ENCODE assay signal across 23 cellular contexts in genomic region chrX:9797961-9798360, GRCh38. TPM values are rescaled to one million over a fixed set of nuclear protein-coding genes. Genes with fewer than 3 reads are reported as not detected.
"Had no signal": no experiment of that assay in that cellular context is flagged by ENCODE, and none has a peak within 500 bp of the region (broad histone marks: within the 10 kb centered on the region; RNA-seq: fewer than 3 reads in every experiment).

No MANE protein-coding gene starts in this region.

- H3K36me3 Mint-ChIP-seq: stimulated activated effector memory CD8-positive, alpha-beta T cell treated with anti-CD3 and anti-CD28 coated beads, Interleukin-12 subunit alpha, Interleukin-12 subunit beta, amount 100 ng/mL, for 72 hours had no signal

- H3K36me3 ChIP-seq: esophagus muscularis mucosa, gastroesophageal sphincter, prostate gland, right atrium auricular region, tibial artery, WERI-Rb-1 had no signal

- H3K27ac Mint-ChIP-seq: activated naive CD4-positive, alpha-beta T cell treated with anti-CD3 and anti-CD28 coated beads, Interleukin-2, amount 50 U/mL, for 72 hours; activated T-helper 17 cell treated with anti-CD3 and anti-CD28 coated beads, Interleukin-2, amount 50 U/mL, for 72 hours; brain; effector memory CD8-positive, alpha-beta T cell; naive thymus-derived CD4-positive, alpha-beta T cell; stimulated activated effector memory CD8-positive, alpha-beta T cell treated with anti-CD3 and anti-CD28 coated beads, Interleukin-12 subunit alpha, Interleukin-12 subunit beta, amount 100 ng/mL, for 72 hours; stimulated activated naive CD8-positive, alpha-beta T cell treated with anti-CD3 and anti-CD28 coated beads, Interleukin-15, amount 100 ng/mL, for 72 hours had no signal

- H3K27ac ChIP-seq: dorsolateral prefrontal cortex, esophagus muscularis mucosa, gastroesophageal sphincter, prostate gland, right atrium auricular region, tibial artery, WERI-Rb-1 had no signal

- H3K4me1 Mint-ChIP-seq: activated T-helper 17 cell treated with anti-CD3 and anti-CD28 coated beads, Interleukin-2, amount 50 U/mL, for 72 hours; naive thymus-derived CD4-positive, alpha-beta T cell; stimulated activated effector memory CD8-positive, alpha-beta T cell treated with anti-CD3 and anti-CD28 coated beads, Interleukin-12 subunit alpha, Interleukin-12 subunit beta, amount 100 ng/mL, for 72 hours; stimulated activated naive CD8-positive, alpha-beta T cell treated with anti-CD3 and anti-CD28 coated beads, Interleukin-15, amount 100 ng/mL, for 72 hours had no signal

- DNase-seq: activated CD4-positive, alpha-beta T cell treated with anti-CD3 and anti-CD28 coated beads for 1 hour; activated T-cell treated with anti-CD3 and anti-CD28 coated beads, Interleukin-2, amount 50 U/mL, for 1 hour; aorta; dorsolateral prefrontal cortex; effector memory CD8-positive, alpha-beta T cell; naive thymus-derived CD4-positive, alpha-beta T cell; stimulated activated CD4-positive, alpha-beta T cell treated with anti-CD3 and anti-CD28 coated beads, Interleukin-1b, Interleukin-23, amount 100 ng/mL, for 48 hours; stimulated activated naive CD8-positive, alpha-beta T cell treated with anti-CD3 and anti-CD28 coated beads, Interleukin-15, amount 100 ng/mL, for 72 hours; T-helper 1 cell; tibial artery; WERI-Rb-1 had no signal

- H3K4me1 ChIP-seq: esophagus muscularis mucosa, gastroesophageal sphincter, prostate gland, right atrium auricular region, tibial artery had no signal

- H3K27me3 ChIP-seq: esophagus muscularis mucosa, gastroesophageal sphincter, right atrium auricular region, tibial artery had no signal

- ATAC-seq: activated naive CD4-positive, alpha-beta T cell treated with anti-CD3 and anti-CD28 coated beads, Interleukin-2, amount 50 U/mL, for 72 hours; activated T-helper 17 cell treated with anti-CD3 and anti-CD28 coated beads, Interleukin-2, amount 50 U/mL, for 72 hours; effector memory CD8-positive, alpha-beta T cell; gastroesophageal sphincter; naive thymus-derived CD4-positive, alpha-beta T cell; stimulated activated effector memory CD8-positive, alpha-beta T cell treated with anti-CD3 and anti-CD28 coated beads, Interleukin-12 subunit alpha, Interleukin-12 subunit beta, amount 100 ng/mL, for 72 hours; stimulated activated naive CD8-positive, alpha-beta T cell treated with anti-CD3 and anti-CD28 coated beads, Interleukin-15, amount 100 ng/mL, for 72 hours had no signal

- H3K4me3 ChIP-seq: dorsolateral prefrontal cortex, esophagus muscularis mucosa, gastroesophageal sphincter, lung, prostate gland, right atrium auricular region, tibial artery had no signal

- H3K9me3 ChIP-seq: prostate gland had no signal

- H3K4me3 Mint-ChIP-seq: activated T-helper 17 cell treated with anti-CD3 and anti-CD28 coated beads, Interleukin-2, amount 50 U/mL, for 72 hours; effector memory CD8-positive, alpha-beta T cell; naive thymus-derived CD4-positive, alpha-beta T cell; stimulated activated effector memory CD8-positive, alpha-beta T cell treated with anti-CD3 and anti-CD28 coated beads, Interleukin-12 subunit alpha, Interleukin-12 subunit beta, amount 100 ng/mL, for 72 hours; stimulated activated naive CD8-positive, alpha-beta T cell treated with anti-CD3 and anti-CD28 coated beads, Interleukin-15, amount 100 ng/mL, for 72 hours had no signal

RNA-seq across cellular contexts. Expression of gene SHROOM2, which starts 11.7 kb away (rescaled TPM):
- total RNA-seq: activated naive CD4-positive, alpha-beta T cell treated with anti-CD3 and anti-CD28 coated beads, Interleukin-2, amount 50 U/mL, for 72 hours; activated T-helper 17 cell treated with anti-CD3 and anti-CD28 coated beads, Interleukin-2, amount 50 U/mL, for 72 hours; naive thymus-derived CD4-positive, alpha-beta T cell had no signal

RNA-seq across cellular contexts. Expression of gene GPR143, which starts 32.3 kb away (rescaled TPM):
- total RNA-seq: activated naive CD4-positive, alpha-beta T cell treated with anti-CD3 and anti-CD28 coated beads, Interleukin-2, amount 50 U/mL, for 72 hours; activated T-helper 17 cell treated with anti-CD3 and anti-CD28 coated beads, Interleukin-2, amount 50 U/mL, for 72 hours; cardiac septum; gastroesophageal sphincter; mesenteric fat pad; naive thymus-derived CD4-positive, alpha-beta T cell; osteoblast had no signal
